In genomic region chr1:119778886-119779560, GRCh38 we compare ENCODE assay signal across 24 cellular contexts. TPM values are rescaled to one million over a fixed set of nuclear protein-coding genes. Genes with fewer than 3 reads are reported as not detected.
DNase-seq lines count a peak whose midpoint lies in the region; ATAC-seq and TF ChIP-seq lines count a peak whose summit lies in the region.
"Had no signal": no experiment of that assay in that cellular context is flagged by ENCODE, and none has a peak within 500 bp of the region (broad histone marks: within the 10 kb centered on the region; RNA-seq: fewer than 3 reads in every experiment).

No MANE protein-coding gene starts in this region.

- no peak for TF ChIP-seq CTCF in body of pancreas (IDR thresholded peaks at IDR 0.05)
- no peak for TF ChIP-seq CTCF in right lobe of liver (IDR thresholded peaks at IDR 0.05)
- TF ChIP-seq CTCF in smooth muscle cell (IDR thresholded peaks at IDR 0.05; ENCODE audit: borderline replicate concordance, insufficient read depth, poor library complexity, severe bottlenecking) = no peak

- H3K27ac ChIP-seq in body of pancreas (peak overlapping the region in 3 of 4 donors; percentile 45 to 72 (median 67)), right lobe of liver (peak overlapping the region; percentile 70 to 98 (median 80)), smooth muscle cell (ENCODE audit: low read depth) (no peak overlapping the region)
- H3K27ac ChIP-seq: WERI-Rb-1 had no signal

- DNase-seq in EH (ENCODE audit: low read depth) (peak; percentile 6), body of pancreas (no peak), right lobe of liver (no peak), smooth muscle cell (lab: John Stamatoyannopoulos, UW; ENCODE audit: unreplicated experiment) (no peak), DMS114 treated with DMSO at 0.1 percent for 48 hours (lab: John Stamatoyannopoulos, UW; ENCODE audit: unreplicated experiment) (no peak), MG63 (no peak)
- no peak for DNase-seq in natural killer cell treated with Interleukin-12 subunit alpha and Interleukin-12 subunit beta and Interleukin-15 and Interleukin-18, amount 100 ng/mL, for 72 hours (ENCODE audit: low spot score)
- DNase-seq: activated CD4-positive, alpha-beta T cell treated with anti-CD3 and anti-CD28 coated beads, Interleukin-2, amount 50 U/mL, for 4 hours; activated gamma-delta T cell; CD4-positive, CD25-positive, alpha-beta regulatory T cell; GDM1; immature natural killer cell; naive B cell; NCI-H1436 treated with DMSO at 0.1 percent for 48 hours; NCI-H524 treated with DMSO at 0.1 percent for 48 hours; stimulated activated CD8-positive, alpha-beta memory T cell treated with anti-CD3 and anti-CD28 coated beads, Interleukin-4, amount 100 ng/mL, for 48 hours; T-helper 17 cell; WERI-Rb-1 had no signal

- ATAC-seq in body of pancreas = no peak
- ATAC-seq in right lobe of liver = peak; percentile 18 to 49 (median 29)
- ATAC-seq in natural killer cell treated with Interleukin-12 subunit alpha and Interleukin-12 subunit beta and Interleukin-15 and Interleukin-18, amount 100 ng/mL, for 72 hours = no peak
- ATAC-seq: K562, T-helper 17 cell had no signal

- H3K36me3 ChIP-seq in body of pancreas (replicated peaks in 1 of 2; ENCODE audit: insufficient read depth in 1 of 2, low read depth in 2 of 2) (no peaks in the 10 kb centered on the region), right lobe of liver (no peaks in the 10 kb centered on the region), smooth muscle cell (ENCODE audit: low read depth) (no peaks in the 10 kb centered on the region), MG63 (no peaks in the 10 kb centered on the region)
- H3K36me3 ChIP-seq: WERI-Rb-1 had no signal

- no peak overlapping the region for H3K4me3 Mint-ChIP-seq in natural killer cell treated with Interleukin-12 subunit alpha and Interleukin-12 subunit beta and Interleukin-15 and Interleukin-18, amount 100 ng/mL, for 72 hours
- H3K4me3 Mint-ChIP-seq: CD4-positive, CD25-positive, alpha-beta regulatory T cell; immature natural killer cell; naive B cell; T-helper 17 cell had no signal

- intact Hi-C loops in body of pancreas (cut with DNase I) (no loop called here), right lobe of liver (cut with DNase I) (no loop called here)

- no peaks in the 10 kb centered on the region for H3K27me3 ChIP-seq in body of pancreas
- H3K27me3 ChIP-seq in right lobe of liver = no peaks in the 10 kb centered on the region
- H3K27me3 ChIP-seq in smooth muscle cell (ENCODE audit: low read depth) = no peaks in the 10 kb centered on the region
- H3K27me3 ChIP-seq in MG63 = peaks cover 2% of the 10 kb centered on the region

- peaks cover under 1% of the 10 kb centered on the region for H3F3A ChIP-seq in smooth muscle cell (ENCODE audit: low read depth)

- TF ChIP-seq POLR2A in body of pancreas (IDR thresholded peaks at IDR 0.05) (no peak), right lobe of liver (IDR thresholded peaks at IDR 0.05) (no peak)

- no peak overlapping the region for H3K27ac Mint-ChIP-seq in natural killer cell treated with Interleukin-12 subunit alpha and Interleukin-12 subunit beta and Interleukin-15 and Interleukin-18, amount 100 ng/mL, for 72 hours
- H3K27ac Mint-ChIP-seq: CD4-positive, CD25-positive, alpha-beta regulatory T cell; immature natural killer cell; naive B cell; T-helper 17 cell had no signal

- peaks cover 25 to 33% of the 10 kb centered on the region in 2 donors for H3K27me3 Mint-ChIP-seq in natural killer cell treated with Interleukin-12 subunit alpha and Interleukin-12 subunit beta and Interleukin-15 and Interleukin-18, amount 100 ng/mL, for 72 hours

- WGBS in body of pancreas, 2 donors = 87 to 91% methylated on average over 13 of the region's 13 CpGs
- WGBS in right lobe of liver (ENCODE audit: insufficient coverage, low coverage, low lambda C conversion rate, missing lambda C conversion rate) = 73% methylated on average over 13 of the region's 13 CpGs
- WGBS in smooth muscle cell (ENCODE audit: low lambda C conversion rate) = 94% methylated on average over 13 of the region's 13 CpGs

- H3K9me3 Mint-ChIP-seq in natural killer cell treated with Interleukin-12 subunit alpha and Interleukin-12 subunit beta and Interleukin-15 and Interleukin-18, amount 100 ng/mL, for 72 hours = no peaks in the 10 kb centered on the region

- H3K4me1 ChIP-seq in body of pancreas (peaks cover 37% of the 10 kb centered on the region), right lobe of liver (peaks cover 0 to 60% (median 26%) of the 10 kb centered on the region in 4 donors), smooth muscle cell (ENCODE audit: low read depth) (peaks cover 21% of the 10 kb centered on the region)

- no peaks in the 10 kb centered on the region for H4K20me1 ChIP-seq in smooth muscle cell (ENCODE audit: low read depth)

- no peaks in the 10 kb centered on the region for H3K36me3 Mint-ChIP-seq in natural killer cell treated with Interleukin-12 subunit alpha and Interleukin-12 subunit beta and Interleukin-15 and Interleukin-18, amount 100 ng/mL, for 72 hours
- H3K36me3 Mint-ChIP-seq: CD4-positive, CD25-positive, alpha-beta regulatory T cell; immature natural killer cell; naive B cell had no signal

- H3K9me3 ChIP-seq in body of pancreas = no peaks in the 10 kb centered on the region
- H3K9me3 ChIP-seq in right lobe of liver = no peaks in the 10 kb centered on the region
- no peaks in the 10 kb centered on the region for H3K9me3 ChIP-seq in smooth muscle cell (replicated peaks; ENCODE audit: low read depth)
- H3K9me3 ChIP-seq in MG63 = no peaks in the 10 kb centered on the region

- H3K9ac ChIP-seq in smooth muscle cell (ENCODE audit: low read depth) = no peak overlapping the region

- no peak overlapping the region for H3K4me3 ChIP-seq in body of pancreas
- H3K4me3 ChIP-seq in right lobe of liver = peak overlapping the region in 2 of 3 donors; percentile 34 to 39
- no peak overlapping the region for H3K4me3 ChIP-seq in smooth muscle cell
- H3K4me3 ChIP-seq in MG63 = no peak overlapping the region
- H3K4me3 ChIP-seq: K562, lung had no signal

- H3K4me1 Mint-ChIP-seq in natural killer cell treated with Interleukin-12 subunit alpha and Interleukin-12 subunit beta and Interleukin-15 and Interleukin-18, amount 100 ng/mL, for 72 hours (ENCODE audit: low read depth in 2 of 2) = peaks cover 0 to 4% of the 10 kb centered on the region in 2 donors
- H3K4me1 Mint-ChIP-seq: CD4-positive, CD25-positive, alpha-beta regulatory T cell; immature natural killer cell; naive B cell had no signal

- no peak overlapping the region for H3K4me2 ChIP-seq in smooth muscle cell

- H2AFZ ChIP-seq in smooth muscle cell (ENCODE audit: low read depth) = peak overlapping the region; percentile 40

- H3K79me2 ChIP-seq in smooth muscle cell (ENCODE audit: low read depth) = no peaks in the 10 kb centered on the region

RNA-seq across cellular contexts. Expression of gene HMGCS2, which starts 10.3 kb away (rescaled TPM):
- 1 to 10 TPM in 1 of 2 donors, not detected in 1; 6.0 TPM for total RNA-seq in body of pancreas
- 100 to 1,000 TPM; 390 to 938 (median 855) TPM for total RNA-seq in right lobe of liver
- not detected in 2 replicates for total RNA-seq in smooth muscle cell
- polyA plus RNA-seq in smooth muscle cell = 0.08 TPM in 1 of 2 replicates, not detected in the other
- total RNA-seq in natural killer cell treated with Interleukin-12 subunit alpha and Interleukin-12 subunit beta and Interleukin-15 and Interleukin-18, amount 100 ng/mL, for 72 hours = not detected
- not detected in 2 replicates for total RNA-seq in MG63 (2014; rRNA removed; shearing (Covaris generic); ENCODE audit: low replicate concordance)
- total RNA-seq: CD4-positive, CD25-positive, alpha-beta regulatory T cell; osteoblast; sciatic nerve; SK-MEL-5; T-helper 17 cell had no signal
- polyA plus RNA-seq: CD4-positive, CD25-positive, alpha-beta regulatory T cell; immature natural killer cell; K562 had no signal

RNA-seq across cellular contexts. Expression of gene REG4, which starts 32.2 kb away (rescaled TPM):
- total RNA-seq in body of pancreas (10 to 100 TPM in 1 of 2 donors, 1 to 10 TPM in 1; 9.2 to 30.9 TPM), right lobe of liver (under 1 TPM in 1 of 6 experiments, not detected in 5; 0.20 TPM), smooth muscle cell (not detected in 2 replicates)
- 0.30 TPM in 1 of 2 replicates, not detected in the other for polyA plus RNA-seq in smooth muscle cell
- under 1 TPM; 0.19 to 0.73 TPM for total RNA-seq in natural killer cell treated with Interleukin-12 subunit alpha and Interleukin-12 subunit beta and Interleukin-15 and Interleukin-18, amount 100 ng/mL, for 72 hours
- total RNA-seq in MG63 (2014; rRNA removed; shearing (Covaris generic); ENCODE audit: low replicate concordance) = not detected in 2 replicates
- total RNA-seq: CD4-positive, CD25-positive, alpha-beta regulatory T cell; K562; lung; osteoblast; sciatic nerve; SK-MEL-5; ureter had no signal
- polyA plus RNA-seq: immature natural killer cell, K562 had no signal

Comparison
In these comparisons a context has a peak if more than half of its experiments do, and no peak if none do; other contexts are left out.
1. ATAC-seq: peak in right lobe of liver (4 of 4); none in body of pancreas (single experiment) and natural killer cell treated with Interleukin-12 subunit alpha and Interleukin-12 subunit beta and Interleukin-15 and Interleukin-18, amount 100 ng/mL, for 72 hours (0 of 2).
2. H3K4me3 ChIP-seq: peak in right lobe of liver (2 of 3); none in body of pancreas (0 of 2), smooth muscle cell (single experiment) and MG63 (single experiment).
3. RNA of gene HMGCS2, which starts 10.3 kb away (total RNA-seq): 390 to 938 TPM in right lobe of liver; 6.0 TPM in body of pancreas, not detected in smooth muscle cell, not detected in natural killer cell treated with Interleukin-12 subunit alpha and Interleukin-12 subunit beta and Interleukin-15 and Interleukin-18, amount 100 ng/mL, for 72 hours and not detected in MG63; every median in the first group is over 10 times any median in the second.
4. RNA of gene REG4, which starts 32.2 kb away (total RNA-seq): 9.2 to 30.9 TPM in body of pancreas; 0.19 to 0.73 TPM in natural killer cell treated with Interleukin-12 subunit alpha and Interleukin-12 subunit beta and Interleukin-15 and Interleukin-18, amount 100 ng/mL, for 72 hours, 0.20 TPM in right lobe of liver, not detected in smooth muscle cell and not detected in MG63; every median in the first group is over 4 times any median in the second.